8 cellular contexts compared by ENCODE assay signal in genomic region chr15:99213187-99213811, GRCh38. TPM values are rescaled to one million over a fixed set of nuclear protein-coding genes. Genes with fewer than 3 reads are reported as not detected.
A peak's percentile ranks its signal among the peaks of the same experiment; 100 is the strongest.
DNase-seq lines count a peak whose midpoint lies in the region; ATAC-seq and TF ChIP-seq lines count a peak whose summit lies in the region.

No MANE protein-coding gene starts in this region.

- H3K4me1 ChIP-seq in lower lobe of right lung: no peaks in the 10 kb centered on the region

- TF ChIP-seq CTCF in lower lobe of right lung (IDR thresholded peaks at IDR 0.05): peak; percentile 86

- no peak overlapping the region for H3K4me3 ChIP-seq in lower lobe of right lung

- intact Hi-C loops in lower lobe of right lung (cut with DNase I): no loop called here

- H3K27ac ChIP-seq in lower lobe of right lung: no peak overlapping the region

- H3K9me3 ChIP-seq in lower lobe of right lung: no peaks in the 10 kb centered on the region

- H3K36me3 ChIP-seq in lower lobe of right lung: peaks cover 17% of the 10 kb centered on the region

- peak; percentile 50 to 79 (median 74) for DNase-seq in NCI-H1417 (lab: John Stamatoyannopoulos, UW)
- no peak for DNase-seq in NCI-H1417 treated with DMSO at 0.1 percent for 48 hours (lab: John Stamatoyannopoulos, UW)
- peak; percentile 36 for DNase-seq in NCI-H345 (lab: John Stamatoyannopoulos, UW)
- DNase-seq in activated CD4-positive, alpha-beta T cell treated with anti-CD3 and anti-CD28 coated beads, Interleukin-2, amount 50 U/mL, for 24 hours (ENCODE audit: low read depth in 1 of 2, low spot score in 1 of 2): peak; percentile 16 to 37
- peak; percentile 60 to 78 for DNase-seq in dermis microvascular lymphatic vessel endothelial cell (ENCODE audit: low read depth in 2 of 2)
- peak; percentile 74 for DNase-seq in lower lobe of right lung
- DNase-seq in stimulated activated CD4-positive, alpha-beta T cell treated with anti-CD3 and anti-CD28 coated beads, TNF-alpha, amount 100 ng/mL, for 48 hours (ENCODE audit: low read depth in 3 of 3): peak; percentile 20 to 53 (median 46)

- H3K27me3 ChIP-seq in lower lobe of right lung (ENCODE audit: low read depth): no peaks in the 10 kb centered on the region

- ATAC-seq in HG02938 (IDR thresholded peaks at IDR 0.05; ENCODE audit: unreplicated experiment) (peak; percentile 93), lower lobe of right lung (peak; percentile 81 to 82)

RNA-seq across cellular contexts. Expression of gene TTC23, which starts 36.1 kb away (rescaled TPM):
- total RNA-seq in dermis microvascular lymphatic vessel endothelial cell (12.5 and 17.1 TPM in 2 replicates), lower lobe of right lung (16.4 TPM)

RNA-seq across cellular contexts. Expression of gene LRRC28, which starts 38.0 kb away (rescaled TPM):
- total RNA-seq in dermis microvascular lymphatic vessel endothelial cell (7.4 and 12.4 TPM in 2 replicates), lower lobe of right lung (23.8 TPM)
